Comparison of ENCODE assay signal across 17 cellular contexts in the genomic region with DNA sequence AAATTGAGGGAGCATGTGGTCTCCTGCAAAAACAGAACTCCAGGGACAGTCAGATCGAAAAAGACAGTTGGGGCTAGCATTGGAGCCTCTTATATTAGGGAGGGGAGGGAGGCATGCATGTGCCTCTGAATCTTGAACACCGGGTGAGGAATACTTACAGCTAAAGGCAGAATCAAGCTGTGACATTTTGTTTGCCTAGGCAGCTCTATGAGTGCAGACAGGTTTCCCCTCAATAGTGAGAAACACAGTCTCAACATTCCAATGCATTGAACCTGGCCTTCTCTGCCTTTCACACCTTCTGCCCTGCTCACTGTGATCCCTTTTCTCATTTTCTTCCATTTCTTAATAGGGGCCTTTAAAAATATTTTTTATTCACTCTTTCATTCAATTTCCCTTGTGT.
DNase-seq lines count a peak whose midpoint lies in the region; ATAC-seq and TF ChIP-seq lines count a peak whose summit lies in the region.
"Had no signal": no experiment of that assay in that cellular context is flagged by ENCODE, and none has a peak within 500 bp of the region (broad histone marks: within the 10 kb centered on the region; RNA-seq: fewer than 3 reads in every experiment).

No MANE protein-coding gene starts in this region.

- H3K27me3 Mint-ChIP-seq in GM23338 (ENCODE audit: insufficient read depth, low read depth, poor library complexity), result no peaks in the 10 kb centered on the region
- H3K27me3 Mint-ChIP-seq in endodermal cell (ENCODE audit: insufficient read depth), result no peaks in the 10 kb centered on the region
- H3K27me3 Mint-ChIP-seq in T-helper 2 cell treated with Interferon-gamma antibody and Interleukin-4, amounts not matched to agents 5 μg/mL and 100 μg/mL, for 36 hours (ENCODE audit: low read depth), result no peaks in the 10 kb centered on the region

- no peak overlapping the region for H3K4me2 ChIP-seq in GM23338

- H3K27ac ChIP-seq in GM23338 (ENCODE audit: low read depth), result no peak overlapping the region
- H3K27ac ChIP-seq in endodermal cell (ENCODE audit: low read depth, low read length), result no peak overlapping the region
- no peak overlapping the region for H3K27ac ChIP-seq in Peyer's patch
- H3K27ac ChIP-seq: GM23248 had no signal

- WGBS in endodermal cell (ENCODE audit: insufficient coverage in 1 of 2, insufficient read length in 1 of 2), 2 experiments, result 57 to 76% methylated on average over 2 of the region's 2 CpGs

- H3K9me2 ChIP-seq in GM23338 (ENCODE audit: insufficient read depth), result no peaks in the 10 kb centered on the region; the same call in 1 of the 2 replicates

- no peak overlapping the region for H3K9ac ChIP-seq in endodermal cell (ENCODE audit: extremely low read depth, low read length, poor library complexity, severe bottlenecking)
- H3K9ac ChIP-seq: GM23248 had no signal

- H3K36me3 Mint-ChIP-seq in GM23338 (ENCODE audit: low read depth), result no peaks in the 10 kb centered on the region
- no peaks in the 10 kb centered on the region for H3K36me3 Mint-ChIP-seq in endodermal cell (ENCODE audit: low read depth)
- no peaks in the 10 kb centered on the region for H3K36me3 Mint-ChIP-seq in T-helper 2 cell treated with Interferon-gamma antibody and Interleukin-4, amounts not matched to agents 5 μg/mL and 100 μg/mL, for 36 hours (ENCODE audit: low read depth)
- H3K36me3 Mint-ChIP-seq: CD4-positive, alpha-beta memory T cell had no signal

- H3K9me3 ChIP-seq in endodermal cell (ENCODE audit: control insufficient read depth, low read length) (peaks cover 14% of the 10 kb centered on the region), Peyer's patch (no peaks in the 10 kb centered on the region)
- H3K9me3 ChIP-seq: HAP-1 had no signal

- no peaks in the 10 kb centered on the region for H3K27me3 ChIP-seq in GM23338 (ENCODE audit: insufficient read depth)
- H3K27me3 ChIP-seq in endodermal cell (ENCODE audit: control insufficient read depth, insufficient read depth, low read length, poor library complexity, severe bottlenecking), result no peaks in the 10 kb centered on the region
- no peaks in the 10 kb centered on the region for H3K27me3 ChIP-seq in Peyer's patch

- H3K4me1 Mint-ChIP-seq in GM23338 (peaks cover 8% of the 10 kb centered on the region; the same call in 2 of the 3 replicates), endodermal cell (peaks cover 13% of the 10 kb centered on the region)
- no peaks in the 10 kb centered on the region for H3K4me1 Mint-ChIP-seq in T-helper 2 cell treated with Interferon-gamma antibody and Interleukin-4, amounts not matched to agents 5 μg/mL and 100 μg/mL, for 36 hours (ENCODE audit: low read depth)
- H3K4me1 Mint-ChIP-seq: CD4-positive, alpha-beta memory T cell had no signal

- peak; percentile 78 for ATAC-seq in GM23338
- no peak for ATAC-seq in GM19328 (IDR thresholded peaks at IDR 0.05; ENCODE audit: unreplicated experiment)

- H3K27ac Mint-ChIP-seq in GM23338, result no peak overlapping the region
- H3K27ac Mint-ChIP-seq in endodermal cell, result no peak overlapping the region
- no peak overlapping the region for H3K27ac Mint-ChIP-seq in T-helper 2 cell treated with Interferon-gamma antibody and Interleukin-4, amounts not matched to agents 5 μg/mL and 100 μg/mL, for 36 hours
- H3K27ac Mint-ChIP-seq: CD4-positive, alpha-beta memory T cell; HFFc6 had no signal

- H3K36me3 ChIP-seq in GM23338 (ENCODE audit: insufficient read depth) (no peaks in the 10 kb centered on the region), endodermal cell (ENCODE audit: control insufficient read depth, insufficient read depth, low read length) (no peaks in the 10 kb centered on the region), Peyer's patch (no peaks in the 10 kb centered on the region)
- H3K36me3 ChIP-seq: HAP-1 had no signal

- DNase-seq in GM23338 (ENCODE audit: low spot score) (peak; percentile 39), NCI-H69 (lab: John Stamatoyannopoulos, UW) (peak; percentile 43), endodermal cell (peak; percentile 55), iPS-NIHi7 (ENCODE audit: extremely low spot score) (peak; percentile 18), GDM1 (lab: John Stamatoyannopoulos, UW) (no peak), Peyer's patch (no peak)
- no peak for DNase-seq in T-helper 2 cell treated with Interferon-gamma antibody and Interleukin-4, amounts not matched to agents 5 μg/mL and 100 μg/mL, for 36 hours (ENCODE audit: low spot score)
- DNase-seq: C1 segment of cervical spinal cord; Calu3; CD4-positive, alpha-beta memory T cell; COR-L47; DMS53; DMS79 treated with DMSO at 0.1 percent for 48 hours; GM23248; HFFc6 had no signal

- H4K20me1 ChIP-seq in GM23338 (replicated peaks; ENCODE audit: insufficient read depth), result no peaks in the 10 kb centered on the region

- H3K9me3 Mint-ChIP-seq in GM23338, result no peaks in the 10 kb centered on the region
- H3K9me3 Mint-ChIP-seq in endodermal cell, result peaks cover 1% of the 10 kb centered on the region
- no peaks in the 10 kb centered on the region for H3K9me3 Mint-ChIP-seq in T-helper 2 cell treated with Interferon-gamma antibody and Interleukin-4, amounts not matched to agents 5 μg/mL and 100 μg/mL, for 36 hours

- no peaks in the 10 kb centered on the region for H3K79me2 ChIP-seq in GM23338 (replicated peaks; ENCODE audit: insufficient read depth)

- H3K4me3 ChIP-seq in GM23338 (no peak overlapping the region), endodermal cell (ENCODE audit: low read length) (no peak overlapping the region), Peyer's patch (no peak overlapping the region)
- H3K4me3 ChIP-seq: GM23248, HAP-1 had no signal

- H3K4me3 Mint-ChIP-seq in GM23338 (no peak overlapping the region), endodermal cell (no peak overlapping the region)
- no peak overlapping the region for H3K4me3 Mint-ChIP-seq in T-helper 2 cell treated with Interferon-gamma antibody and Interleukin-4, amounts not matched to agents 5 μg/mL and 100 μg/mL, for 36 hours
- H3K4me3 Mint-ChIP-seq: CD4-positive, alpha-beta memory T cell; HFFc6 had no signal

- H2AFZ ChIP-seq in GM23338, result no peak overlapping the region
- H2AFZ ChIP-seq: GM23248 had no signal

- no peak for TF ChIP-seq POLR2A in Peyer's patch (IDR thresholded peaks at IDR 0.05)

- H3F3A ChIP-seq in GM23338 (replicated peaks; ENCODE audit: low read depth), result no peaks in the 10 kb centered on the region

- H3K4me1 ChIP-seq in GM23338 (ENCODE audit: insufficient read depth) (no peaks in the 10 kb centered on the region), endodermal cell (ENCODE audit: control insufficient read depth, insufficient read depth, low read length) (peaks cover 7% of the 10 kb centered on the region), Peyer's patch (no peaks in the 10 kb centered on the region)
- H3K4me1 ChIP-seq: HAP-1 had no signal

- TF ChIP-seq CTCF in GM23338 (conservative IDR thresholded peaks at IDR 0.05; ENCODE audit: low read depth in 2 of 2) (no peak), endodermal cell (conservative IDR thresholded peaks at IDR 0.05) (no peak), Peyer's patch (IDR thresholded peaks at IDR 0.05) (no peak)

TF ChIP-seq in GM23338, 12 proteins besides CTCF, POLR2A, EP300 and RAD21 (continues in another document):
- TF ChIP-seq ZNF331 (CRISPR knock-in tag; IDR thresholded peaks at IDR 0.05; ENCODE audit: low read depth), result no peak
- TF ChIP-seq EZH2 (IDR thresholded peaks at IDR 0.05; ENCODE audit: low read depth, unreplicated experiment), result no peak
- TF ChIP-seq ETS1 (IDR thresholded peaks at IDR 0.05), result no peak
- TF ChIP-seq REST (IDR thresholded peaks at IDR 0.05; ENCODE audit: unreplicated experiment), result no peak

Comparison
In these comparisons a context has a peak if more than half of its experiments do, and no peak if none do; other contexts are left out.
1. DNase-seq: peak in GM23338 (single experiment), NCI-H69 (single experiment), endodermal cell (single experiment) and iPS-NIHi7 (single experiment); none in GDM1 (single experiment), T-helper 2 cell treated with Interferon-gamma antibody and Interleukin-4, amounts not matched to agents 5 μg/mL and 100 μg/mL, for 36 hours (single experiment) and Peyer's patch (0 of 3).